Comparison of ENCODE assay signal across 7 cellular contexts in the genomic region with DNA sequence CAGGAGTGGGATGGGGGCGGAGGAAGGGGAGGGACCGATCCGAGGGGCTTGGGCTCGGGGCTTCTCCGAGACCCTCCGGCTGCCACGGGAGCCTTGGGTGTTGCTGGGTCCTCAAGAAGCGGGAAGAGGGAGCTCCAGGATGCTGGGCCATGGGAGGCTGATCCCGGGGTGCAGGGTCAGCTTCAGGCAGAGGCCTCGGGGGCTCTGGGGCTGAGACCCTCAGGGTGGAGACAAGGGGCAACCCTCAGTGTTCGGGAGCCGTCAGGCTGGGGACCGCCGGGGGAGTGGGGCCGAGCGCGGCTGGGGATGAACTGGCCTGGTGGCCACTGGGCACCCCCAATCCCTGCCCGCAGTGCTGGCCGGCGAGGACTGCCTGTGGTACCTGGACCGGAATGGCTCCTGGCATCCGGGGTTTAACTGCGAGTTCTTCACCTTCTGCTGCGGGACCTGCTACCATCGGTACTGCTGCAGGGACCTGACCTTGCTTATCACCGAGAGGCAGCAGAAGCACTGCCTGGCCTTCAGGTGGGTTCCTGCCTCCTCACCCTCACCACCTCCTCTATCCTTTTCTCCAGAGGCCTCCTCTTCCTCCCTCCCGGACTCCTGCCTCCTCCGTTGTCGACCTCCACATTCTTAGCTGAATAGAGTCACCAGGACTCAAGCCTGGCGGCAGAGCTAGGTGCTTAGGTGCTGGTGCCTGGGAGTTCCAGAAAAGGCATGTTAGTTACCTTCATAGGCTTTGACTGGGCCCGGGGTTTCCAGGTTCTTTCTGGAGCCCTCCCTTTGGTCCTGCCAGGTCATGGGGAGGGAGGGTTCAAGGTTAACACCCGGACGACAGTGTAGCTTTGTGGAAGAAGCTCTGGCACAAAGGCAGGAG. TPM values are rescaled to one million over a fixed set of nuclear protein-coding genes. Genes with fewer than 3 reads are reported as not detected.
DNase-seq lines count a peak whose midpoint lies in the region; ATAC-seq and TF ChIP-seq lines count a peak whose summit lies in the region.

No MANE protein-coding gene starts in this region.

- peaks cover 2% of the 10 kb centered on the region for H3K4me1 Mint-ChIP-seq in activated naive CD8-positive, alpha-beta T cell treated with anti-CD3 and anti-CD28 coated beads, Interleukin-2, amount 10 ng/mL, durations not matched to agents 7 days and 5 days

- H3K27me3 Mint-ChIP-seq in activated naive CD8-positive, alpha-beta T cell treated with anti-CD3 and anti-CD28 coated beads, Interleukin-2, amount 10 ng/mL, durations not matched to agents 7 days and 5 days, result peaks cover 50% of the 10 kb centered on the region

- H3K4me3 Mint-ChIP-seq in activated naive CD8-positive, alpha-beta T cell treated with anti-CD3 and anti-CD28 coated beads, Interleukin-2, amount 10 ng/mL, durations not matched to agents 7 days and 5 days, result peak overlapping the region; percentile 41

- intact Hi-C loops in spleen (cut with DNase I; ENCODE audit: low total_unique reads), result no loop called here

- POLR2A ChIA-PET in HEK293 (lab: Yijun Ruan, JAX), result interaction anchor here (0.6 to 1.4 kb wide), 2 partner anchors 9 to 284 kb away, joined by 3 read pairs; no protein-coding TSS in a partner anchor
- POLR2A ChIA-PET in activated naive CD8-positive, alpha-beta T cell treated with anti-CD3 and anti-CD28 coated beads, Interleukin-2, amount 10 ng/mL, durations not matched to agents 7 days and 5 days (lab: Charles Lee), result no interaction called here

- H3K4me1 ChIP-seq in HEK293 (ENCODE audit: control insufficient read depth, insufficient read depth, low read length) (no peaks in the 10 kb centered on the region), iPS-20b (ENCODE audit: insufficient read depth, low read length) (peaks cover 14% of the 10 kb centered on the region; the same call in 1 of the 2 replicates), spleen (peaks cover 5 to 30% (median 20%) of the 10 kb centered on the region in 6 donors)

- peaks cover 38% of the 10 kb centered on the region for H3K27me3 ChIP-seq in iPS-20b (ENCODE audit: insufficient read depth, low read length)
- peaks cover 0 to 57% (median 18%) of the 10 kb centered on the region in 7 donors for H3K27me3 ChIP-seq in spleen (replicated peaks in 1 of 7)

- H3K27ac ChIP-seq in HEK293 (ENCODE audit: extremely low read depth, low read depth, low read length), result no peak overlapping the region; the same call in 1 of the 2 replicates
- no peak overlapping the region for H3K27ac ChIP-seq in iPS-20b (ENCODE audit: low read length)
- peak overlapping the region in 5 of 8 donors; percentile 12 to 66 (median 53) for H3K27ac ChIP-seq in spleen

- no peaks in the 10 kb centered on the region for H3K36me3 Mint-ChIP-seq in activated naive CD8-positive, alpha-beta T cell treated with anti-CD3 and anti-CD28 coated beads, Interleukin-2, amount 10 ng/mL, durations not matched to agents 7 days and 5 days

- H3K4me3 ChIP-seq in HEK293 (ENCODE audit: low read depth, low read length) (peak overlapping the region; percentile 41), iPS-20b (ENCODE audit: low read length) (peak overlapping the region; percentile 80), spleen (peak overlapping the region; percentile 48 to 77 (median 59))

- H3K36me3 ChIP-seq in HEK293 (ENCODE audit: control insufficient read depth in 2 of 2, insufficient read depth in 1 of 2, low read length in 2 of 2) (no peaks in the 10 kb centered on the region), iPS-20b (ENCODE audit: insufficient read depth, low read depth, low read length) (no peaks in the 10 kb centered on the region), spleen (no peaks in the 10 kb centered on the region)

- H3K9me3 ChIP-seq in HEK293 (ENCODE audit: control insufficient read depth, insufficient read depth, low read depth, low read length) (no peaks in the 10 kb centered on the region), iPS-20b (ENCODE audit: insufficient read depth, low read depth, low read length) (no peaks in the 10 kb centered on the region), spleen (no peaks in the 10 kb centered on the region)

- no peak for DNase-seq in activated naive CD8-positive, alpha-beta T cell treated with anti-CD3 and anti-CD28 coated beads, Interleukin-2, amount 10 ng/mL, durations not matched to agents 7 days and 5 days
- DNase-seq in spleen (peak; percentile 75), NCI-H345 treated with DMSO at 0.1 percent for 48 hours (lab: John Stamatoyannopoulos, UW; ENCODE audit: unreplicated experiment) (no peak)

- TF ChIP-seq CTCF in HEK293 (tag by site-specific recombination; IDR thresholded peaks at IDR 0.05) (no peak), spleen (IDR thresholded peaks at IDR 0.05 in 8 of 11, conservative IDR thresholded peaks at IDR 0.05 in 3 of 11) (no peak)

- H3K9me3 Mint-ChIP-seq in activated naive CD8-positive, alpha-beta T cell treated with anti-CD3 and anti-CD28 coated beads, Interleukin-2, amount 10 ng/mL, durations not matched to agents 7 days and 5 days, result no peaks in the 10 kb centered on the region

- no peak for TF ChIP-seq POLR2A in spleen (IDR thresholded peaks at IDR 0.05)

- H3K9ac ChIP-seq in iPS-20b (ENCODE audit: low read depth, low read length), result peak overlapping the region; percentile 69; the same call in 1 of the 2 replicates

- 21 to 30% (median 28%) methylated on average over 21 to 33 of the region's 33 CpGs for WGBS in spleen, 5 donors

- CTCF ChIA-PET in HEK293 (lab: Yijun Ruan, JAX), result interaction anchor here (0.6 to 1.9 kb wide), 4 partner anchors 8 to 84 kb away, joined by 3 to 6 read pairs (median 4); no protein-coding TSS in a partner anchor

- ATAC-seq in activated naive CD8-positive, alpha-beta T cell treated with anti-CD3 and anti-CD28 coated beads, Interleukin-2, amount 10 ng/mL, durations not matched to agents 7 days and 5 days (ENCODE audit: low read depth), result no peak
- ATAC-seq in GM21528 (IDR thresholded peaks at IDR 0.05; ENCODE audit: low FRiP score, unreplicated experiment) (no peak), HG03045 (IDR thresholded peaks at IDR 0.05; ENCODE audit: unreplicated experiment) (no peak)

- no peak overlapping the region for H3K27ac Mint-ChIP-seq in activated naive CD8-positive, alpha-beta T cell treated with anti-CD3 and anti-CD28 coated beads, Interleukin-2, amount 10 ng/mL, durations not matched to agents 7 days and 5 days

TF ChIP-seq in HEK293, 187 proteins besides CTCF, POLR2A, EP300 and RAD21 (continues in another document):
- TF ChIP-seq YY2 (tag by site-specific recombination; IDR thresholded peaks at IDR 0.05) (no peak), ZNF837 (tag by site-specific recombination; IDR thresholded peaks at IDR 0.05) (no peak), ZNF354C (tag by site-specific recombination; IDR thresholded peaks at IDR 0.05; ENCODE audit: borderline replicate concordance, low read depth) (no peak), ZNF112 (tag by site-specific recombination; IDR thresholded peaks at IDR 0.05) (no peak), ZNF266 (tag by site-specific recombination; IDR thresholded peaks at IDR 0.05; ENCODE audit: low read depth) (no peak), ZNF621 (tag by site-specific recombination; IDR thresholded peaks at IDR 0.05) (no peak), WT1 (tag by site-specific recombination; IDR thresholded peaks at IDR 0.05) (no peak), ZNF214 (tag by site-specific recombination; IDR thresholded peaks at IDR 0.05; ENCODE audit: borderline replicate concordance) (no peak), ZNF19 (tag by site-specific recombination; IDR thresholded peaks at IDR 0.05; ENCODE audit: low read depth) (no peak), ZNF624 (tag by site-specific recombination; IDR thresholded peaks at IDR 0.05) (no peak)
- TF ChIP-seq, protein P1, sequence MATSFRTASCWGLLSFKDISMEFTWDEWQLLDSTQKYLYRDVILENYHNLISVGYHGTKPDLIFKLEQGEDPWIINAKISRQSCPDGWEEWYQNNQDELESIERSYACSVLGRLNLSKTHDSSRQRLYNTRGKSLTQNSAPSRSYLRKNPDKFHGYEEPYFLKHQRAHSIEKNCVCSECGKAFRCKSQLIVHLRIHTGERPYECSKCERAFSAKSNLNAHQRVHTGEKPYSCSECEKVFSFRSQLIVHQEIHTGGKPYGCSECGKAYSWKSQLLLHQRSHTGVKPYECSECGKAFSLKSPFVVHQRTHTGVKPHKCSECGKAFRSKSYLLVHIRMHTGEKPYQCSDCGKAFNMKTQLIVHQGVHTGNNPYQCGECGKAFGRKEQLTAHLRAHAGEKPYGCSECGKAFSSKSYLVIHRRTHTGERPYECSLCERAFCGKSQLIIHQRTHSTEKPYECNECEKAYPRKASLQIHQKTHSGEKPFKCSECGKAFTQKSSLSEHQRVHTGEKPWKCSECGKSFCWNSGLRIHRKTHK (tag by site-specific recombination; IDR thresholded peaks at IDR 0.05), result no peak
- TF ChIP-seq, protein P2, sequence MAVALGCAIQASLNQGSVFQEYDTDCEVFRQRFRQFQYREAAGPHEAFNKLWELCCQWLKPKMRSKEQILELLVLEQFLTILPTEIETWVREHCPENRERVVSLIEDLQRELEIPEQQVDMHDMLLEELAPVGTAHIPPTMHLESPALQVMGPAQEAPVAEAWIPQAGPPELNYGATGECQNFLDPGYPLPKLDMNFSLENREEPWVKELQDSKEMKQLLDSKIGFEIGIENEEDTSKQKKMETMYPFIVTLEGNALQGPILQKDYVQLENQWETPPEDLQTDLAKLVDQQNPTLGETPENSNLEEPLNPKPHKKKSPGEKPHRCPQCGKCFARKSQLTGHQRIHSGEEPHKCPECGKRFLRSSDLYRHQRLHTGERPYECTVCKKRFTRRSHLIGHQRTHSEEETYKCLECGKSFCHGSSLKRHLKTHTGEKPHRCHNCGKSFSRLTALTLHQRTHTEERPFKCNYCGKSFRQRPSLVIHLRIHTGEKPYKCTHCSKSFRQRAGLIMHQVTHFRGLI (tag by site-specific recombination; IDR thresholded peaks at IDR 0.05), result no peak

RNA-seq across cellular contexts. Expression of a gene that starts 0.6 kb away (rescaled TPM):
- total RNA-seq in activated naive CD8-positive, alpha-beta T cell treated with anti-CD3 and anti-CD28 coated beads, Interleukin-2, amount 10 ng/mL, durations not matched to agents 7 days and 5 days, result under 1 TPM in 1 of 2 experiments, not detected in 1; 0.23 TPM
- total RNA-seq in spleen, result 10 to 100 TPM in 1 of 7 donors, 1 to 10 TPM in 6; 4.8 to 13.3 (median 8.0) TPM
- polyA plus RNA-seq in spleen, result 1 to 10 TPM; 3.2 to 4.3 (median 3.9) TPM

RNA-seq across cellular contexts. Expression of a gene that starts 57.0 kb away (rescaled TPM):
- not detected for total RNA-seq in activated naive CD8-positive, alpha-beta T cell treated with anti-CD3 and anti-CD28 coated beads, Interleukin-2, amount 10 ng/mL, durations not matched to agents 7 days and 5 days
- 10 to 100 TPM; 10.2 to 21.0 (median 12.5) TPM for total RNA-seq in spleen
- 10 to 100 TPM in 1 of 3 donors, 1 to 10 TPM in 2; 4.2 to 11.5 (median 7.6) TPM for polyA plus RNA-seq in spleen

Comparison
In these comparisons a context has a peak if more than half of its experiments do, and no peak if none do; other contexts are left out.
1. H3K27ac ChIP-seq: peak in spleen (5 of 8); none in HEK293 (single experiment) and iPS-20b (single experiment).
2. RNA of a gene that starts 0.6 kb away (total RNA-seq): 4.8 to 13.3 TPM in spleen; 0.23 TPM in activated naive CD8-positive, alpha-beta T cell treated with anti-CD3 and anti-CD28 coated beads, Interleukin-2, amount 10 ng/mL, durations not matched to agents 7 days and 5 days; every median in the first group is over 4 times any median in the second.
3. RNA of a gene that starts 57.0 kb away (total RNA-seq): 10.2 to 21.0 TPM in spleen; not detected in activated naive CD8-positive, alpha-beta T cell treated with anti-CD3 and anti-CD28 coated beads, Interleukin-2, amount 10 ng/mL, durations not matched to agents 7 days and 5 days; every median in the first group is over 10 times any median in the second.
4. Peak in every context shown above with its lines, with median percentiles within 50 percentile points of each other: H3K4me3 ChIP-seq.